ENCODE assay signal across 8 cellular contexts in genomic region chr10:80104066-80104926, GRCh38. TPM values are rescaled to one million over a fixed set of nuclear protein-coding genes. Genes with fewer than 3 reads are reported as not detected.
DNase-seq lines count a peak whose midpoint lies in the region; ATAC-seq and TF ChIP-seq lines count a peak whose summit lies in the region.

No MANE protein-coding gene starts in this region.

- intact Hi-C loops in mucosa of descending colon (cut with DNase I, micrococcal nuclease): no loop called here

- TF ChIP-seq CTCF in GM10248 (IDR thresholded peaks at IDR 0.05; ENCODE audit: control extremely low read depth, extremely low read depth, low read depth, missing control alignments) (no peak), astrocyte of the spinal cord (IDR thresholded peaks at IDR 0.05; ENCODE audit: low read depth, low read length) (no peak), mucosa of descending colon (IDR thresholded peaks at IDR 0.05) (no peak)

- in situ Hi-C loops in astrocyte of the spinal cord (cut with HindIII; ENCODE audit: low sequenced_read_pairs): no loop called here

- DNase-seq in GM10248 (ENCODE audit: extremely low spot score) (peak; percentile 31), astrocyte of the spinal cord (ENCODE audit: low read depth, low spot score) (peak; percentile 59), mucosa of descending colon (no peak), amygdala (lab: John Stamatoyannopoulos, UW) (no peak)
- no peak for DNase-seq in activated naive CD8-positive, alpha-beta T cell treated with anti-CD3 and anti-CD28 coated beads, Interleukin-2, amount 50 U/mL, for 24 hours
- no peak for DNase-seq in activated CD4-positive, alpha-beta T cell treated with anti-CD3 and anti-CD28 coated beads for 1 hour

- peaks cover 3% of the 10 kb centered on the region for H3K27me3 Mint-ChIP-seq in activated naive CD8-positive, alpha-beta T cell treated with anti-CD3 and anti-CD28 coated beads, Interleukin-2, amount 50 U/mL, for 24 hours

- POLR2A ChIA-PET in GM10248 (lab: Yijun Ruan, JAX): no interaction called here

- ATAC-seq in HG02870 (IDR thresholded peaks at IDR 0.05; ENCODE audit: unreplicated experiment): peak; percentile 86
- peak; percentile 84 for ATAC-seq in mucosa of descending colon
- no peak for ATAC-seq in activated naive CD8-positive, alpha-beta T cell treated with anti-CD3 and anti-CD28 coated beads, Interleukin-2, amount 50 U/mL, for 24 hours
- ATAC-seq in GM19328 (IDR thresholded peaks at IDR 0.05; ENCODE audit: unreplicated experiment): no peak

- no peaks in the 10 kb centered on the region for H3K36me3 Mint-ChIP-seq in activated naive CD8-positive, alpha-beta T cell treated with anti-CD3 and anti-CD28 coated beads, Interleukin-2, amount 50 U/mL, for 24 hours (ENCODE audit: low read depth)

- H3K36me3 ChIP-seq in mucosa of descending colon (ENCODE audit: low read depth): no peaks in the 10 kb centered on the region

- H3K9me3 Mint-ChIP-seq in activated naive CD8-positive, alpha-beta T cell treated with anti-CD3 and anti-CD28 coated beads, Interleukin-2, amount 50 U/mL, for 24 hours: peaks cover 7% of the 10 kb centered on the region

- no peak overlapping the region for H3K4me3 ChIP-seq in astrocyte of the spinal cord (ENCODE audit: low read depth, low read length)
- H3K4me3 ChIP-seq in mucosa of descending colon: no peak overlapping the region

- H3K27ac Mint-ChIP-seq in activated naive CD8-positive, alpha-beta T cell treated with anti-CD3 and anti-CD28 coated beads, Interleukin-2, amount 50 U/mL, for 24 hours: no peak overlapping the region

- no peaks in the 10 kb centered on the region for H3K4me1 ChIP-seq in mucosa of descending colon (ENCODE audit: low read depth)

- H3K9me3 ChIP-seq in mucosa of descending colon: peaks cover 16% of the 10 kb centered on the region

- H3K4me3 Mint-ChIP-seq in activated naive CD8-positive, alpha-beta T cell treated with anti-CD3 and anti-CD28 coated beads, Interleukin-2, amount 50 U/mL, for 24 hours: no peak overlapping the region

- peaks cover 7% of the 10 kb centered on the region for H3K4me1 Mint-ChIP-seq in activated naive CD8-positive, alpha-beta T cell treated with anti-CD3 and anti-CD28 coated beads, Interleukin-2, amount 50 U/mL, for 24 hours

- CTCF ChIA-PET in GM10248 (lab: Yijun Ruan, JAX): no interaction called here

RNA-seq across cellular contexts. Expression of gene TMEM254, which starts 25.8 kb away (rescaled TPM):
- total RNA-seq in mucosa of descending colon: 10 to 100 TPM; 17.2 to 34.5 (median 26.9) TPM

RNA-seq across cellular contexts. Expression of gene PLAC9, which starts 28.2 kb away (rescaled TPM):
- 10 to 100 TPM in 2 of 3 donors, 1 to 10 TPM in 1; 3.2 to 15.1 (median 11.8) TPM for total RNA-seq in mucosa of descending colon

Comparison
In these comparisons a context has a peak if more than half of its experiments do, and no peak if none do; other contexts are left out.
1. DNase-seq: peak in GM10248 (single experiment) and astrocyte of the spinal cord (single experiment); none in mucosa of descending colon (0 of 3), activated naive CD8-positive, alpha-beta T cell treated with anti-CD3 and anti-CD28 coated beads, Interleukin-2, amount 50 U/mL, for 24 hours (single experiment), activated CD4-positive, alpha-beta T cell treated with anti-CD3 and anti-CD28 coated beads for 1 hour (single experiment) and amygdala (0 of 56).
2. ATAC-seq: peak in HG02870 (single experiment) and mucosa of descending colon (single experiment); none in activated naive CD8-positive, alpha-beta T cell treated with anti-CD3 and anti-CD28 coated beads, Interleukin-2, amount 50 U/mL, for 24 hours (single experiment) and GM19328 (single experiment).